In the genomic region with DNA sequence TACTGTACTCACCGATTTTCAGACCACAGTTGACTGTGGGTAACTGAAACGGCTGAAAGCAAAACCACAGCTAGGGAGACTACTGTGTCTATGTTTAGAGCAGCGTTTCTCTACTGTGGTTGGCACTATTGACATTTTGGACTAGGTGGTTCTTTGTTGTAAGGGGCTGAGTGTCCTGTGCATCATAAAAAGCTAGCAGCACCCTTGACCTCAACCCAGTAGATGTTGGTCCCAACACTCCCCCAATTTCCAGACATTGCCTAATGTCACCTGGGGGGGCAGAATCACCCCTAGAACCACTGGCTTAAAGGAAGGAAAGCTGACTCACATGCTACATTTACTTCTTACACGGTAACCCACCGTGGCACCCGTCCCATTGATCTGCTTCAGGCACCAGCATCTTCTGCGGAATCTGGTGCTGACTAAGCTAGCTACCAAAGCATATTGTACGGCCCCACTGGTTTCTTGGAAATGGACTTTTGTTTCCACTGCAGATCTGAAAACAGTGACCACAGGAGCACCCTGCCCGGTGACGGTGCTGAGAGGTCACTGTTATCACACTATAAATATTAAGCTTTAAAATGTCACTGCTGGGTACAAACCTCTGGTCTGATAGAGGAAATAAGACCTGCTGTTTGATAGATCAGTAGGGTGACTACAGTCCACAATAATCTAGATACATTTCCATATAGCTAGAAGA, we compare ENCODE assay signal across 8 cellular contexts.
DNase-seq lines count a peak whose midpoint lies in the region; ATAC-seq, FAIRE-seq and TF ChIP-seq lines count a peak whose summit lies in the region.

No MANE protein-coding gene starts in this region.

- no peak overlapping the region for H3K4me3 ChIP-seq in small intestine (ENCODE audit: low read depth in 1 of 2, low read length in 2 of 2)
- H3K4me3 ChIP-seq in adrenal gland, result no peak overlapping the region
- H3K4me3 ChIP-seq in suprapubic skin, result no peak overlapping the region

- H3K36me3 Mint-ChIP-seq in activated CD4-positive, alpha-beta memory T cell treated with anti-CD3 and anti-CD28 coated beads, Interleukin-2, amount 10 ng/mL, durations not matched to agents 7 days and 5 days (ENCODE audit: low read depth), result no peaks in the 10 kb centered on the region
- no peaks in the 10 kb centered on the region for H3K36me3 Mint-ChIP-seq in progenitor cell of endocrine pancreas (ENCODE audit: insufficient read depth)

- 62 to 83% (median 64%) methylated on average over 10 of the region's 10 CpGs for WGBS in small intestine, 3 donors
- WGBS in adrenal gland, 4 donors, result 64 to 77% (median 74%) methylated on average over 10 of the region's 10 CpGs
- WGBS in suprapubic skin, result 68% methylated on average over 10 of the region's 10 CpGs

- peaks cover 43% of the 10 kb centered on the region for H3K4me1 Mint-ChIP-seq in activated CD4-positive, alpha-beta memory T cell treated with anti-CD3 and anti-CD28 coated beads, Interleukin-2, amount 10 ng/mL, durations not matched to agents 7 days and 5 days
- no peaks in the 10 kb centered on the region for H3K4me1 Mint-ChIP-seq in progenitor cell of endocrine pancreas (ENCODE audit: low read depth)

- ATAC-seq in GM19438 (IDR thresholded peaks at IDR 0.05; ENCODE audit: low read depth, unreplicated experiment), result peak; percentile 90
- ATAC-seq in HG03354 (IDR thresholded peaks at IDR 0.05; ENCODE audit: poor library complexity, severe bottlenecking, unreplicated experiment), result peak; percentile 93

- POLR2A ChIA-PET in activated CD4-positive, alpha-beta memory T cell treated with anti-CD3 and anti-CD28 coated beads, Interleukin-2, amount 10 ng/mL, durations not matched to agents 7 days and 5 days (lab: Charles Lee), result interaction anchor here (0.8 to 1.9 kb wide), 8 partner anchors 9 to 807 kb away, joined by 3 to 6 read pairs (median 5); a partner anchor contains a TSS

- H3K36me3 ChIP-seq in small intestine (ENCODE audit: control insufficient read depth in 2 of 2, insufficient read depth in 2 of 2, low read length in 2 of 2) (no peaks in the 10 kb centered on the region), adrenal gland (replicated peaks in 1 of 2) (no peaks in the 10 kb centered on the region), suprapubic skin (no peaks in the 10 kb centered on the region)

- intact Hi-C loops in adrenal gland (cut with DNase I), result no loop called here

- H3K9me3 Mint-ChIP-seq in activated CD4-positive, alpha-beta memory T cell treated with anti-CD3 and anti-CD28 coated beads, Interleukin-2, amount 10 ng/mL, durations not matched to agents 7 days and 5 days, result peaks cover 5% of the 10 kb centered on the region
- peaks cover 6% of the 10 kb centered on the region for H3K9me3 Mint-ChIP-seq in progenitor cell of endocrine pancreas (ENCODE audit: low read depth)

- CTCF ChIA-PET in activated CD4-positive, alpha-beta memory T cell treated with anti-CD3 and anti-CD28 coated beads, Interleukin-2, amount 10 ng/mL, durations not matched to agents 7 days and 5 days (lab: Charles Lee), result interaction anchor here (0.7 to 2.0 kb wide), 8 partner anchors 9 to 405 kb away, joined by 3 to 7 read pairs (median 3); a partner anchor contains a TSS

- H3K4me3 Mint-ChIP-seq in activated CD4-positive, alpha-beta memory T cell treated with anti-CD3 and anti-CD28 coated beads, Interleukin-2, amount 10 ng/mL, durations not matched to agents 7 days and 5 days, result peak overlapping the region; percentile 53
- H3K4me3 Mint-ChIP-seq in progenitor cell of endocrine pancreas (ENCODE audit: low read depth), result no peak overlapping the region

- H3K27me3 ChIP-seq in small intestine (ENCODE audit: control insufficient read depth in 2 of 2, insufficient read depth in 2 of 2, low read length in 2 of 2) (no peaks in the 10 kb centered on the region), adrenal gland (no peaks in the 10 kb centered on the region), suprapubic skin (no peaks in the 10 kb centered on the region)

- H3K4me1 ChIP-seq in small intestine (ENCODE audit: control insufficient read depth in 2 of 2, insufficient read depth in 1 of 2, low read depth in 1 of 2, low read length in 1 of 2) (peaks cover 0 to 2% of the 10 kb centered on the region in 2 donors), adrenal gland (replicated peaks in 1 of 2) (no peaks in the 10 kb centered on the region), suprapubic skin (peaks cover 9% of the 10 kb centered on the region)

- peak overlapping the region; percentile 73 for H3K27ac Mint-ChIP-seq in activated CD4-positive, alpha-beta memory T cell treated with anti-CD3 and anti-CD28 coated beads, Interleukin-2, amount 10 ng/mL, durations not matched to agents 7 days and 5 days
- H3K27ac Mint-ChIP-seq in progenitor cell of endocrine pancreas, result no peak overlapping the region

- peaks cover 18% of the 10 kb centered on the region for H3K27me3 Mint-ChIP-seq in activated CD4-positive, alpha-beta memory T cell treated with anti-CD3 and anti-CD28 coated beads, Interleukin-2, amount 10 ng/mL, durations not matched to agents 7 days and 5 days
- H3K27me3 Mint-ChIP-seq in progenitor cell of endocrine pancreas, result peaks cover 6% of the 10 kb centered on the region

- no peak for FAIRE-seq in small intestine (lab: Jason Lieb, UNC)

- TF ChIP-seq CTCF in adrenal gland (IDR thresholded peaks at IDR 0.05) (no peak), progenitor cell of endocrine pancreas (IDR thresholded peaks at IDR 0.05; ENCODE audit: unreplicated experiment) (no peak), suprapubic skin (IDR thresholded peaks at IDR 0.05) (no peak)

- TF ChIP-seq EP300 in suprapubic skin (IDR thresholded peaks at IDR 0.05), result no peak

- H3K27ac ChIP-seq in small intestine (ENCODE audit: low read depth in 1 of 2, low read length in 1 of 2) (peak overlapping the region in 1 of 2 donors; percentile 14), adrenal gland (no peak overlapping the region), suprapubic skin (no peak overlapping the region)

- TF ChIP-seq POLR2A in adrenal gland (IDR thresholded peaks at IDR 0.05), result no peak
- no peak for TF ChIP-seq POLR2A in suprapubic skin (IDR thresholded peaks at IDR 0.05)

- H3K9me3 ChIP-seq in small intestine (ENCODE audit: control insufficient read depth, low read depth) (no peaks in the 10 kb centered on the region), adrenal gland (replicated peaks in 1 of 3) (no peaks in the 10 kb centered on the region), suprapubic skin (no peaks in the 10 kb centered on the region)

- DNase-seq in activated CD4-positive, alpha-beta memory T cell treated with anti-CD3 and anti-CD28 coated beads, Interleukin-2, amount 10 ng/mL, durations not matched to agents 7 days and 5 days, result peak; percentile 67
- DNase-seq in small intestine (peak; percentile 49), RKO (ENCODE audit: low spot score) (no peak), adrenal gland (no peak), progenitor cell of endocrine pancreas (ENCODE audit: low spot score, unreplicated experiment) (no peak), suprapubic skin (ENCODE audit: low spot score in 2 of 2) (no peak)

Comparison
In these comparisons a context has a peak if more than half of its experiments do, and no peak if none do; other contexts are left out.
1. DNase-seq: peak in activated CD4-positive, alpha-beta memory T cell treated with anti-CD3 and anti-CD28 coated beads, Interleukin-2, amount 10 ng/mL, durations not matched to agents 7 days and 5 days (single experiment) and small intestine (single experiment); none in RKO (single experiment), adrenal gland (0 of 7), progenitor cell of endocrine pancreas (single experiment) and suprapubic skin (0 of 2).